Comparison of ENCODE assay signal across 1 cellular context in genomic region chr10:48291190-48291589, GRCh38.
TF ChIP-seq lines count a peak whose summit lies in the region.

No MANE protein-coding gene starts in this region.

TF ChIP-seq in IMR-90, 13 proteins besides CTCF, POLR2A, EP300 and RAD21:
- TF ChIP-seq RCOR1 (IDR thresholded peaks at IDR 0.05; ENCODE audit: insufficient replicate concordance, low read length) (no peak), NFE2L2 (IDR thresholded peaks at IDR 0.05; ENCODE audit: low read depth, low read length) (no peak), SMC3 (IDR thresholded peaks at IDR 0.05; ENCODE audit: low read depth, low read length) (no peak), MAFK (IDR thresholded peaks at IDR 0.05; ENCODE audit: low read depth, low read length) (no peak), RFX5 (IDR thresholded peaks at IDR 0.05; ENCODE audit: low read depth, low read length) (no peak), MAZ (IDR thresholded peaks at IDR 0.05; ENCODE audit: borderline replicate concordance, low read depth, low read length) (no peak), CHD1 (IDR thresholded peaks at IDR 0.05; ENCODE audit: low read depth, low read length) (no peak), FOS (IDR thresholded peaks at IDR 0.05; ENCODE audit: low read depth, low read length) (no peak), ELK1 (IDR thresholded peaks at IDR 0.05; ENCODE audit: borderline replicate concordance, low read depth, low read length) (no peak), MXI1 (IDR thresholded peaks at IDR 0.05; ENCODE audit: borderline replicate concordance, low read depth, low read length) (no peak), USF2 (IDR thresholded peaks at IDR 0.05; ENCODE audit: low read depth, low read length) (no peak), CEBPB (IDR thresholded peaks at IDR 0.05; ENCODE audit: low read depth, low read length) (no peak), BHLHE40 (IDR thresholded peaks at IDR 0.05; ENCODE audit: low read depth, low read length) (no peak)
